In the genomic region with DNA sequence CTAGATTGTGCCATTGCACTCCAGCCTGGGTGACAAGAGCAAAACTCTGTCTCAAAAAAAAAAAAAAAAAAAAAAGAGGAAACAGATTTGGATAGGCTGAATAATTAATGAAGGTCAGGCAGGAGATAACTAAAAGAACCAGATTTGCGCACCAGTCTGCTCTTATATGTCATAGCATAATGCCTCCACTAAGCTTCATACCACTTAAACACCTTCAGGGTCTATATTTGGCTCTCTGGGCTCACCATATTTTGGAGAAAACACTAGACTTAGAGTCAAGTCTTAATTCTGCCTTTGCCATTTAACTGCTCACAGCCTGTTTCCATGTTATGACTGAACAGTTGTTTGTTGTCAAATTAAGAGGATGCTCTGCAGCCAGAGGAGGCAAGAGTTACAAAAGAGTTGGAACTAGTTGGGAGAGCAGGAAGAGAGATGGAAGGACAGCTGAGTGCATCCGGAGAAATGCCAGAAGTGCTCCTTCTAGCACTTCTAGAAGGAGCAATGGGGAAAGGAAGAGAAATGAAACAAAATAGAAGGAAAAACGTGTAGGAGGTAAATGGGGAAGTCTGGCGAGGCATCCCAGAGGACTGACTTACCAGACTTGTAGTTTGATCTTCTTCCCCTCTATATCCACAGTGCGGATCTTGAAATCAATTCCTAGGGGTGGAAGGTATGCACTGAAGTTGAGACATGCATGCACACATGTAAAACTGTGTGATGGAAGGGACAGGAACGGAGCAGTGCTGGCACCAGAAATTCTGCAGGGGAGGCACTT, we compare ENCODE assay signal across 1 cellular context.
A peak's percentile ranks its signal among the peaks of the same experiment; 100 is the strongest.
TF ChIP-seq lines count a peak whose summit lies in the region.

No MANE protein-coding gene starts in this region.

TF ChIP-seq in HEK293, 187 proteins besides CTCF, POLR2A, EP300 and RAD21:
- TF ChIP-seq IKZF3 (tag by site-specific recombination; IDR thresholded peaks at IDR 0.05) (no peak), ZNF16 (tag by site-specific recombination; IDR thresholded peaks at IDR 0.05; ENCODE audit: low read depth) (no peak), ZNF174 (tag by site-specific recombination; IDR thresholded peaks at IDR 0.05) (no peak), ZNF600 (tag by site-specific recombination; IDR thresholded peaks at IDR 0.05) (peak; percentile 55)
- TF ChIP-seq, protein P1, sequence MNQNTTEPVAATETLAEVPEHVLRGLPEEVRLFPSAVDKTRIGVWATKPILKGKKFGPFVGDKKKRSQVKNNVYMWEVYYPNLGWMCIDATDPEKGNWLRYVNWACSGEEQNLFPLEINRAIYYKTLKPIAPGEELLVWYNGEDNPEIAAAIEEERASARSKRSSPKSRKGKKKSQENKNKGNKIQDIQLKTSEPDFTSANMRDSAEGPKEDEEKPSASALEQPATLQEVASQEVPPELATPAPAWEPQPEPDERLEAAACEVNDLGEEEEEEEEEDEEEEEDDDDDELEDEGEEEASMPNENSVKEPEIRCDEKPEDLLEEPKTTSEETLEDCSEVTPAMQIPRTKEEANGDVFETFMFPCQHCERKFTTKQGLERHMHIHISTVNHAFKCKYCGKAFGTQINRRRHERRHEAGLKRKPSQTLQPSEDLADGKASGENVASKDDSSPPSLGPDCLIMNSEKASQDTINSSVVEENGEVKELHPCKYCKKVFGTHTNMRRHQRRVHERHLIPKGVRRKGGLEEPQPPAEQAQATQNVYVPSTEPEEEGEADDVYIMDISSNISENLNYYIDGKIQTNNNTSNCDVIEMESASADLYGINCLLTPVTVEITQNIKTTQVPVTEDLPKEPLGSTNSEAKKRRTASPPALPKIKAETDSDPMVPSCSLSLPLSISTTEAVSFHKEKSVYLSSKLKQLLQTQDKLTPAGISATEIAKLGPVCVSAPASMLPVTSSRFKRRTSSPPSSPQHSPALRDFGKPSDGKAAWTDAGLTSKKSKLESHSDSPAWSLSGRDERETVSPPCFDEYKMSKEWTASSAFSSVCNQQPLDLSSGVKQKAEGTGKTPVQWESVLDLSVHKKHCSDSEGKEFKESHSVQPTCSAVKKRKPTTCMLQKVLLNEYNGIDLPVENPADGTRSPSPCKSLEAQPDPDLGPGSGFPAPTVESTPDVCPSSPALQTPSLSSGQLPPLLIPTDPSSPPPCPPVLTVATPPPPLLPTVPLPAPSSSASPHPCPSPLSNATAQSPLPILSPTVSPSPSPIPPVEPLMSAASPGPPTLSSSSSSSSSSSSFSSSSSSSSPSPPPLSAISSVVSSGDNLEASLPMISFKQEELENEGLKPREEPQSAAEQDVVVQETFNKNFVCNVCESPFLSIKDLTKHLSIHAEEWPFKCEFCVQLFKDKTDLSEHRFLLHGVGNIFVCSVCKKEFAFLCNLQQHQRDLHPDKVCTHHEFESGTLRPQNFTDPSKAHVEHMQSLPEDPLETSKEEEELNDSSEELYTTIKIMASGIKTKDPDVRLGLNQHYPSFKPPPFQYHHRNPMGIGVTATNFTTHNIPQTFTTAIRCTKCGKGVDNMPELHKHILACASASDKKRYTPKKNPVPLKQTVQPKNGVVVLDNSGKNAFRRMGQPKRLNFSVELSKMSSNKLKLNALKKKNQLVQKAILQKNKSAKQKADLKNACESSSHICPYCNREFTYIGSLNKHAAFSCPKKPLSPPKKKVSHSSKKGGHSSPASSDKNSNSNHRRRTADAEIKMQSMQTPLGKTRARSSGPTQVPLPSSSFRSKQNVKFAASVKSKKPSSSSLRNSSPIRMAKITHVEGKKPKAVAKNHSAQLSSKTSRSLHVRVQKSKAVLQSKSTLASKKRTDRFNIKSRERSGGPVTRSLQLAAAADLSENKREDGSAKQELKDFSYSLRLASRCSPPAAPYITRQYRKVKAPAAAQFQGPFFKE (tag by site-specific recombination; IDR thresholded peaks at IDR 0.05; ENCODE audit: borderline replicate concordance), result no peak
